ENCODE assay signal across 10 cellular contexts in the genomic region with DNA sequence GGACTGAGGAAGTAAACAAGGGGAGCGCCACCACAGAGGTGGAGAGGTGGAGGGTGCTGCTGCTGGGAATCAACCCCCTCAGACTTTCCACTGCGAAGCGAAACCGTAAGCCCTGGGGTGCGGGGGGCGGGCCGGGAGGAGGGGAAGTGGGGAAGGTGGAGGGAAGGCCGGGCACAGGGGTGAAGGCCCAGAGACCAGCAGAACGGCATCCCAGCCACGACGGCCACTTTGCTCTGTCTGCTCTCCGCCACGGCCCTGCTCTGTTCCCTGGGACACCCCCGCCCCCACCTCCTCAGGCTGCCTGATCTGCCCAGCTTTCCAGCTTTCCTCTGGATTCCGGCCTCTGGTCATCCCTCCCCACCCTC. TPM values are rescaled to one million over a fixed set of nuclear protein-coding genes. Genes with fewer than 3 reads are reported as not detected.
DNase-seq lines count a peak whose midpoint lies in the region; ATAC-seq, FAIRE-seq and TF ChIP-seq lines count a peak whose summit lies in the region.
"Had no signal": no experiment of that assay in that cellular context is flagged by ENCODE, and none has a peak within 500 bp of the region (broad histone marks: within the 10 kb centered on the region; RNA-seq: fewer than 3 reads in every experiment).

A gene (plus strand): TSS at position 190 of the 365 bp plus-strand sequence. CDS start 333 bp downstream, outside the sequence.

- peak within 1 kb of the TSS in 1 of 2 donors; percentile 58 for H3K27ac ChIP-seq in mucosa of rectum (ENCODE audit: low read depth in 2 of 2, low read length in 2 of 2)
- H3K27ac ChIP-seq in stomach: peak within 1 kb of the TSS in 4 of 5 donors; percentile 10 to 96 (median 47)
- H3K27ac ChIP-seq in pancreas: no peak within 1 kb of the TSS

- TF ChIP-seq CTCF in stomach (IDR thresholded peaks at IDR 0.05) (no peak), pancreas (IDR thresholded peaks at IDR 0.05) (no peak)

- peak within 1 kb of the TSS; percentile 22 for H3K4me3 ChIP-seq in NT2/D1 (ENCODE audit: insufficient read length, low read depth)
- H3K4me3 ChIP-seq in mucosa of rectum (ENCODE audit: low read length in 2 of 2): peak within 1 kb of the TSS; percentile 2 to 53
- H3K4me3 ChIP-seq in stomach: peak within 1 kb of the TSS; percentile 39 to 48 (median 40)
- H3K4me3 ChIP-seq in pancreas: no peak within 1 kb of the TSS

- DNase-seq in NT2/D1 (ENCODE audit: low read depth, low spot score) (no peak), stomach (no peak), EL (no peak), pancreas (no peak)
- peak; percentile 50 for DNase-seq in activated T-helper 9 cell treated with anti-CD3 and anti-CD28 coated beads, Interleukin-2, amount 50 U/mL, for 16 hours (ENCODE audit: low read depth)
- DNase-seq: RPMI8226, trophoblast cell had no signal

- FAIRE-seq in pancreas (lab: Jason Lieb, UNC): no peak

- peaks cover 42% of the 10 kb centered on the region for H3K4me1 ChIP-seq in NT2/D1 (ENCODE audit: insufficient read depth, insufficient read length)
- H3K4me1 ChIP-seq in mucosa of rectum (ENCODE audit: control insufficient read depth in 2 of 2, insufficient read depth in 2 of 2, low read length in 2 of 2): peaks cover 26 to 31% of the 10 kb centered on the region in 2 donors
- H3K4me1 ChIP-seq in stomach: peaks cover 42 to 93% (median 83%) of the 10 kb centered on the region in 4 donors
- H3K4me1 ChIP-seq in pancreas: peaks cover 0 to 9% (median 0%) of the 10 kb centered on the region in 3 donors

- intact Hi-C loops in stomach (cut with DNase I; ENCODE audit: low total_unique reads) (no loop called here), pancreas (cut with DNase I) (no loop called here)

- H3K36me3 ChIP-seq in NT2/D1 (ENCODE audit: insufficient read depth, insufficient read length, low read length): peaks cover 64% of the 10 kb centered on the region
- H3K36me3 ChIP-seq in mucosa of rectum (ENCODE audit: control insufficient read depth in 2 of 2, insufficient read depth in 2 of 2, low read length in 2 of 2): peaks cover 0 to 2% of the 10 kb centered on the region in 2 donors
- H3K36me3 ChIP-seq in stomach: peaks cover 12 to 23% (median 19%) of the 10 kb centered on the region in 4 donors
- H3K36me3 ChIP-seq in pancreas: no peaks in the 10 kb centered on the region

- H3K9me3 ChIP-seq in NT2/D1 (ENCODE audit: insufficient read depth, low read length): no peaks in the 10 kb centered on the region
- no peaks in the 10 kb centered on the region for H3K9me3 ChIP-seq in mucosa of rectum (ENCODE audit: control insufficient read depth in 2 of 2, low read length in 2 of 2)
- H3K9me3 ChIP-seq in stomach: no peaks in the 10 kb centered on the region
- no peaks in the 10 kb centered on the region for H3K9me3 ChIP-seq in pancreas

- H3K27me3 ChIP-seq in NT2/D1 (ENCODE audit: insufficient read depth, insufficient read length) (peaks cover 46% of the 10 kb centered on the region), mucosa of rectum (ENCODE audit: control insufficient read depth in 2 of 2, insufficient read depth in 2 of 2, low read length in 2 of 2) (peaks cover 0 to 2% of the 10 kb centered on the region in 2 donors), stomach (peaks cover 0 to 31% (median 13%) of the 10 kb centered on the region in 3 donors), pancreas (no peaks in the 10 kb centered on the region)

- ATAC-seq in HG03139 (IDR thresholded peaks at IDR 0.05; ENCODE audit: unreplicated experiment): no peak
- no peak for ATAC-seq in pancreas
- ATAC-seq in GM19395 (IDR thresholded peaks at IDR 0.05; ENCODE audit: unreplicated experiment): no peak

- H3K9ac ChIP-seq in NT2/D1 (ENCODE audit: insufficient read length, low read depth) (peak within 1 kb of the TSS; percentile 61), mucosa of rectum (ENCODE audit: low read depth in 1 of 2, low read length in 2 of 2) (no peak within 1 kb of the TSS)

- no peak for TF ChIP-seq EP300 in stomach (IDR thresholded peaks at IDR 0.05)

- 50 to 69% (median 64%) methylated on average over 13 to 15 of the region's 15 CpGs for WGBS in stomach, 5 donors
- WGBS in pancreas, 2 donors: 66 to 70% methylated on average over 12 to 15 of the region's 15 CpGs

- TF ChIP-seq POLR2A in stomach (IDR thresholded peaks at IDR 0.05): no peak

RNA-seq across cellular contexts. Expression of the gene that starts here (rescaled TPM):
- total RNA-seq in stomach: 1 to 10 TPM in 2 of 5 donors, not detected in 3; 2.2 to 2.3 TPM
- 1 to 10 TPM in 2 of 3 donors, under 1 TPM in 1; 0.25 to 1.4 (median 1.2) TPM for polyA plus RNA-seq in stomach
- total RNA-seq in pancreas: under 1 TPM in 5 of 6 donors, not detected in 1; 0.15 to 0.32 (median 0.19) TPM
- under 1 TPM; 0.70 to 0.91 TPM for polyA plus RNA-seq in pancreas

Comparison
In these comparisons a context has a peak if more than half of its experiments do, and no peak if none do; other contexts are left out.
1. H3K4me3 ChIP-seq: peak in NT2/D1 (single experiment), mucosa of rectum (2 of 2) and stomach (4 of 4); none in pancreas (0 of 4).
2. H3K27ac ChIP-seq: peak in stomach (4 of 5); none in pancreas (0 of 4).